ENCODE assay signal across 1 cellular context in genomic region chr6:42959917-42960242, GRCh38.
TF ChIP-seq lines count a peak whose summit lies in the region.

No MANE protein-coding gene starts in this region.

TF ChIP-seq in HepG2, 621 proteins besides CTCF, POLR2A, EP300 and RAD21 (continues in another document):
- TF ChIP-seq ATF1 (CRISPR knock-in tag; IDR thresholded peaks at IDR 0.05) (no peak), DDIT3 (CRISPR knock-in tag; IDR thresholded peaks at IDR 0.05) (no peak), ZNF691 (CRISPR knock-in tag; IDR thresholded peaks at IDR 0.05; ENCODE audit: borderline replicate concordance, low read depth) (0 out of 2 replicates have a peak, but pooled peaks have one; percentile 10), THYN1 (CRISPR knock-in tag; IDR thresholded peaks at IDR 0.05; ENCODE audit: borderline replicate concordance, low read depth) (no peak), ZNF160 (CRISPR knock-in tag; IDR thresholded peaks at IDR 0.05) (no peak), GRHL1 (CRISPR knock-in tag; conservative IDR thresholded peaks at IDR 0.05) (no peak), ELF1 (CRISPR knock-in tag; IDR thresholded peaks at IDR 0.05) (0 out of 2 replicates have a peak, but pooled peaks have one; percentile 38), ZBTB8A (CRISPR knock-in tag; IDR thresholded peaks at IDR 0.05; ENCODE audit: borderline replicate concordance, low read depth) (no peak), ZNF235 (CRISPR knock-in tag; IDR thresholded peaks at IDR 0.05; ENCODE audit: borderline replicate concordance) (0 out of 2 replicates have a peak, but pooled peaks have one; percentile 20), ELF3 (CRISPR knock-in tag; IDR thresholded peaks at IDR 0.05) (peak; percentile 42; the same call in 1 of the 2 replicates), ZNF770 (CRISPR knock-in tag; IDR thresholded peaks at IDR 0.05) (peak; percentile 38; the same call in 1 of the 2 replicates), PCBP1 (IDR thresholded peaks at IDR 0.05; ENCODE audit: borderline replicate concordance, low read depth, low read length) (no peak), RCOR2 (CRISPR knock-in tag; IDR thresholded peaks at IDR 0.05) (peak; percentile 55), ZMYM2 (CRISPR knock-in tag; IDR thresholded peaks at IDR 0.05) (0 out of 2 replicates have a peak, but pooled peaks have one; percentile 45), ZMYM3 (CRISPR knock-in tag; IDR thresholded peaks at IDR 0.05) (0 out of 2 replicates have a peak, but pooled peaks have one; percentile 59), ZNF30 (CRISPR knock-in tag; IDR thresholded peaks at IDR 0.05) (no peak), MTF1 (CRISPR knock-in tag; IDR thresholded peaks at IDR 0.05) (peak; percentile 85; the same call in 1 of the 2 replicates), JARID2 (CRISPR knock-in tag; IDR thresholded peaks at IDR 0.05; ENCODE audit: insufficient replicate concordance) (no peak), RFX5 (IDR thresholded peaks at IDR 0.05; ENCODE audit: low read depth, low read length) (no peak), CREB3 (CRISPR knock-in tag; IDR thresholded peaks at IDR 0.05) (no peak), POGZ (CRISPR knock-in tag; IDR thresholded peaks at IDR 0.05) (peak; percentile 11; the same call in 1 of the 2 replicates), DMTF1 (CRISPR knock-in tag; IDR thresholded peaks at IDR 0.05) (0 out of 2 replicates have a peak, but pooled peaks have one; percentile 68), JUND (CRISPR knock-in tag; IDR thresholded peaks at IDR 0.05) (0 out of 2 replicates have a peak, but pooled peaks have one; percentile 7), SRF (IDR thresholded peaks at IDR 0.05; ENCODE audit: low read depth, low read length) (no peak), ZNF761 (CRISPR knock-in tag; conservative IDR thresholded peaks at IDR 0.05) (0 out of 2 replicates have a peak, but pooled peaks have one; percentile 56), POGK (CRISPR knock-in tag; conservative IDR thresholded peaks at IDR 0.05) (no peak), SMAD3 (CRISPR knock-in tag; IDR thresholded peaks at IDR 0.05) (no peak), YEATS2 (CRISPR knock-in tag; IDR thresholded peaks at IDR 0.05; ENCODE audit: borderline replicate concordance) (no peak), ZNF678 (CRISPR knock-in tag; IDR thresholded peaks at IDR 0.05) (0 out of 2 replicates have a peak, but pooled peaks have one; percentile 37), ZBTB26 (CRISPR knock-in tag; IDR thresholded peaks at IDR 0.05; ENCODE audit: borderline replicate concordance) (no peak), ZKSCAN1 (IDR thresholded peaks at IDR 0.05; ENCODE audit: low read length) (no peak), ZNF121 (CRISPR knock-in tag; IDR thresholded peaks at IDR 0.05) (peak; percentile 100), ZBTB3 (CRISPR knock-in tag; IDR thresholded peaks at IDR 0.05; ENCODE audit: borderline replicate concordance, low read depth) (peak; percentile 96), NFATC3 (CRISPR knock-in tag; IDR thresholded peaks at IDR 0.05) (no peak), ADNP (CRISPR knock-in tag; IDR thresholded peaks at IDR 0.05) (0 out of 2 replicates have a peak, but pooled peaks have one; percentile 59), HNF1A (IDR thresholded peaks at IDR 0.05; ENCODE audit: low read depth) (no peak), HNF1A (CRISPR knock-in tag; IDR thresholded peaks at IDR 0.05; ENCODE audit: borderline replicate concordance) (0 out of 2 replicates have a peak, but pooled peaks have one; percentile 17), ZNF775 (CRISPR knock-in tag; IDR thresholded peaks at IDR 0.05; ENCODE audit: borderline replicate concordance) (0 out of 2 replicates have a peak, but pooled peaks have one; percentile 30), KMT2B (CRISPR knock-in tag; IDR thresholded peaks at IDR 0.05) (no peak), ZNF430 (CRISPR knock-in tag; IDR thresholded peaks at IDR 0.05) (peak; percentile 26), RAD51 (IDR thresholded peaks at IDR 0.05; ENCODE audit: borderline replicate concordance) (no peak), HDAC1 (CRISPR knock-in tag; IDR thresholded peaks at IDR 0.05) (no peak)
- TF ChIP-seq, protein P1, sequence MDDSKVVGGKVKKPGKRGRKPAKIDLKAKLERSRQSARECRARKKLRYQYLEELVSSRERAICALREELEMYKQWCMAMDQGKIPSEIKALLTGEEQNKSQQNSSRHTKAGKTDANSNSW (CRISPR knock-in tag; IDR thresholded peaks at IDR 0.05; ENCODE audit: borderline replicate concordance), result no peak
- TF ChIP-seq, protein P2, sequence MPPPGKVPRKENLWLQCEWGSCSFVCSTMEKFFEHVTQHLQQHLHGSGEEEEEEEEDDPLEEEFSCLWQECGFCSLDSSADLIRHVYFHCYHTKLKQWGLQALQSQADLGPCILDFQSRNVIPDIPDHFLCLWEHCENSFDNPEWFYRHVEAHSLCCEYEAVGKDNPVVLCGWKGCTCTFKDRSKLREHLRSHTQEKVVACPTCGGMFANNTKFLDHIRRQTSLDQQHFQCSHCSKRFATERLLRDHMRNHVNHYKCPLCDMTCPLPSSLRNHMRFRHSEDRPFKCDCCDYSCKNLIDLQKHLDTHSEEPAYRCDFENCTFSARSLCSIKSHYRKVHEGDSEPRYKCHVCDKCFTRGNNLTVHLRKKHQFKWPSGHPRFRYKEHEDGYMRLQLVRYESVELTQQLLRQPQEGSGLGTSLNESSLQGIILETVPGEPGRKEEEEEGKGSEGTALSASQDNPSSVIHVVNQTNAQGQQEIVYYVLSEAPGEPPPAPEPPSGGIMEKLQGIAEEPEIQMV (CRISPR knock-in tag; IDR thresholded peaks at IDR 0.05; ENCODE audit: low read depth), result 0 out of 2 replicates have a peak, but pooled peaks have one; percentile 19
